ENCODE assay signal across 8 cellular contexts in the genomic region with DNA sequence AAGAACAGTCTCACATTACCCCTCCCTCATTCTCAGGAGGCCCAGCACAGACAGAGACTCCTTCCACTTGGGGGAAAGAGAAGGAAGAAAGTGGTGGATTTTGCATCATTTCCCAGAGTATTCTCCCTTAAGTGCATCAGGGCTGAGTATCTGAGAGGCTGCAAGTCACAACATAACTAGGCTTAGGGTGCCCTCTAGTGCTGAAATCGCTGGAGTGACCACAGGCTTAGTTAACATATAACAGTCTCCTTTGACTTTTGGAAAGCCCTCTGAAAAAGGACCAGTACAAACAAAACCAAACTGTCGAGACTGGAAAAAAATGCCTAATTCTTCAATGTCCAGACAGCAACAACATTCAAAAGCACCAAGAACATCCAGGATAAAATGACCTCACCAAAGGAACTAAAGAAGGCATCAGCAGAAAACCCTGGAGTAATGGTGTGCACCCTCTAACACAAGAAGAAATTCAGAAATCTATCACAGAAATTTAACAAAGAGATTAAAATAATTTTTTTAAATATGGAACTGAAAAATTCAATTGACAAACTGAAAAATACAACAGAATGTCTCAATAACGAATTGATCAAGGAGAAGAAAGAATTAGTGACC.
DNase-seq lines count a peak whose midpoint lies in the region; ATAC-seq and TF ChIP-seq lines count a peak whose summit lies in the region.

No MANE protein-coding gene starts in this region.

- H2AFZ ChIP-seq in HCT116 (ENCODE audit: low read depth, low read length, poor library complexity, severe bottlenecking) (no peak overlapping the region), Karpas-422 (ENCODE audit: low read length) (no peak overlapping the region)

- BruUV-seq in HCT116 (replicated peaks; lab: Mats Ljungman, UMichigan), result no TSS peak

- H3K79me2 ChIP-seq in HCT116 (ENCODE audit: insufficient read depth, low read length) (no peaks in the 10 kb centered on the region), Karpas-422 (ENCODE audit: low read length) (no peaks in the 10 kb centered on the region)

- peak; percentile 75 for TF ChIP-seq CTCF in AG04449 (IDR thresholded peaks at IDR 0.05; ENCODE audit: insufficient read depth, low read length, missing control alignments)
- peak; percentile 69 for TF ChIP-seq CTCF in GM12865 (IDR thresholded peaks at IDR 0.05; ENCODE audit: insufficient read depth, low read depth, low read length, missing control alignments)
- peak; percentile 31 to 70 (median 63); a peak in 5 of 6 replicates for TF ChIP-seq CTCF in HCT116 (IDR thresholded peaks at IDR 0.05 in 2 of 3, conservative IDR thresholded peaks at IDR 0.05 in 1 of 3; ENCODE audit: borderline replicate concordance in 1 of 3, insufficient read depth in 1 of 3, low read depth in 2 of 3, low read length in 2 of 3)
- TF ChIP-seq CTCF in Peyer's patch (IDR thresholded peaks at IDR 0.05), result peak in 5 of 6 experiments; percentile 15 to 74 (median 68)
- peak; percentile 62 for TF ChIP-seq CTCF in cardiac fibroblast (IDR thresholded peaks at IDR 0.05; ENCODE audit: low read depth, low read length)

- H3K27me3 ChIP-seq in HCT116 (ENCODE audit: insufficient read depth, low read length) (no peaks in the 10 kb centered on the region), Karpas-422 (ENCODE audit: low read length) (no peaks in the 10 kb centered on the region), Peyer's patch (no peaks in the 10 kb centered on the region)

- TF ChIP-seq POLR2A in HCT116 (IDR thresholded peaks at IDR 0.05; ENCODE audit: borderline replicate concordance, extremely low read depth, insufficient read depth, insufficient read length) (no peak), Peyer's patch (IDR thresholded peaks at IDR 0.05) (no peak)

- CTCF ChIA-PET in AG04449 (lab: Yijun Ruan, JAX) (interaction anchor here (1.7 kb wide), 1 partner anchor 1256 kb away, joined by 8 read pairs; no protein-coding TSS in a partner anchor), HCT116 (lab: Charles Lee) (interaction anchor here (1.2 to 1.3 kb wide), 2 partner anchors 377 to 1256 kb away, joined by 3 to 5 read pairs; no protein-coding TSS in a partner anchor)

- peak; percentile 73 for TF ChIP-seq RAD21 in HCT116 (IDR thresholded peaks at IDR 0.05; ENCODE audit: low read depth)

- H3K9ac ChIP-seq in HCT116 (ENCODE audit: low read length) (no peak overlapping the region), Karpas-422 (ENCODE audit: low read length) (no peak overlapping the region)

- no peak overlapping the region for H3K4me3 ChIP-seq in AG04449 (ENCODE audit: low read depth, low read length)
- H3K4me3 ChIP-seq in GM12865 (ENCODE audit: low read depth, low read length), result no peak overlapping the region
- H3K4me3 ChIP-seq in HCT116 (replicated peaks in 1 of 2; ENCODE audit: low read depth in 1 of 2, low read length in 2 of 2), result no peak overlapping the region
- no peak overlapping the region for H3K4me3 ChIP-seq in Karpas-422 (ENCODE audit: low read length)
- H3K4me3 ChIP-seq in Peyer's patch, result no peak overlapping the region
- no peak overlapping the region for H3K4me3 ChIP-seq in cardiac fibroblast (replicated peaks in 1 of 2; ENCODE audit: low read depth in 2 of 2, low read length in 2 of 2)

- ATAC-seq in HCT116, result peak; percentile 98

- no peaks in the 10 kb centered on the region for H3K4me1 ChIP-seq in HCT116 (ENCODE audit: control insufficient read depth in 1 of 2, insufficient read depth in 2 of 2, low read length in 2 of 2)
- no peaks in the 10 kb centered on the region for H3K4me1 ChIP-seq in Karpas-422 (ENCODE audit: low read length)
- H3K4me1 ChIP-seq in Peyer's patch, result no peaks in the 10 kb centered on the region

- H3K9me3 ChIP-seq in HCT116 (ENCODE audit: control insufficient read depth in 1 of 2, insufficient read depth in 1 of 2, low read depth in 1 of 2, low read length in 2 of 2) (no peaks in the 10 kb centered on the region), Karpas-422 (ENCODE audit: low read length) (no peaks in the 10 kb centered on the region), Peyer's patch (no peaks in the 10 kb centered on the region)

- H3K9me2 ChIP-seq in HCT116 (ENCODE audit: insufficient read depth), result no peaks in the 10 kb centered on the region
- H3K9me2 ChIP-seq in Karpas-422 (replicated peaks; ENCODE audit: insufficient read depth, low read length), result no peaks in the 10 kb centered on the region

- H3K36me3 ChIP-seq in HCT116 (ENCODE audit: control insufficient read depth in 1 of 2, insufficient read depth in 2 of 2, low read length in 2 of 2) (no peaks in the 10 kb centered on the region), Karpas-422 (ENCODE audit: insufficient read depth, low read length) (no peaks in the 10 kb centered on the region), Peyer's patch (no peaks in the 10 kb centered on the region)

- intact Hi-C loops in HCT116 (cut with micrococcal nuclease), result loop anchor here (2.0 kb wide), 1 partner anchor 1257 kb away; no protein-coding TSS in a partner anchor

- H4K20me1 ChIP-seq in HCT116 (ENCODE audit: insufficient read depth) (no peaks in the 10 kb centered on the region), Karpas-422 (ENCODE audit: insufficient read depth, low read depth, low read length) (no peaks in the 10 kb centered on the region)

- DNase-seq in AG04449 (ENCODE audit: low read depth, low spot score) (peak; percentile 16), GM12865 (ENCODE audit: low read depth) (peak; percentile 71), HCT116 (ENCODE audit: low read depth, low spot score) (peak; percentile 63), Karpas-422 (peak; percentile 94), Peyer's patch (peak in 2 of 3 donors; percentile 64 to 86), cardiac fibroblast (ENCODE audit: low read depth in 2 of 2) (peak; percentile 82 to 83), lung microvascular endothelial cell (ENCODE audit: low read depth in 2 of 2) (peak; percentile 63 to 66), cortex of kidney (lab: John Stamatoyannopoulos, UW) (no peak)

- POLR2A ChIA-PET in AG04449 (lab: Yijun Ruan, JAX), result no interaction called here
- POLR2A ChIA-PET in HCT116 (lab: Charles Lee), result no interaction called here

- H3K4me2 ChIP-seq in HCT116 (ENCODE audit: low read length) (no peak overlapping the region), Karpas-422 (ENCODE audit: low read depth, low read length, poor library complexity, severe bottlenecking) (no peak overlapping the region)

- RAD21 ChIA-PET in HCT116 (lab: Charles Lee; ENCODE audit: low non-redundant PET in 1 of 2, low total read pairs in 2 of 2, uncharacterized antibody in 2 of 2, unreplicated experiment in 2 of 2), result interaction anchor here (0.6 to 0.7 kb wide), 2 partner anchors 77 to 274 kb away, joined by 3 to 5 read pairs; no protein-coding TSS in a partner anchor

- no peak overlapping the region for H3K27ac ChIP-seq in HCT116 (ENCODE audit: low read depth, low read length)
- H3K27ac ChIP-seq in Karpas-422 (ENCODE audit: low read length), result no peak overlapping the region
- H3K27ac ChIP-seq in Peyer's patch, result no peak overlapping the region

TF ChIP-seq in HCT116, 20 proteins besides CTCF, POLR2A, EP300 and RAD21 (continues in another document):
- no peak for TF ChIP-seq YY1 (IDR thresholded peaks at IDR 0.05; ENCODE audit: extremely low read depth, insufficient replicate concordance, low read depth, low read length)
- TF ChIP-seq ZBTB33 (IDR thresholded peaks at IDR 0.05; ENCODE audit: extremely low read depth, insufficient replicate concordance, low read length), result no peak
- no peak for TF ChIP-seq CEBPB (IDR thresholded peaks at IDR 0.05; ENCODE audit: low read depth)
- TF ChIP-seq CBX3 (IDR thresholded peaks at IDR 0.05; ENCODE audit: low read depth), result no peak
- TF ChIP-seq EGR1 (IDR thresholded peaks at IDR 0.05; ENCODE audit: low read depth), result no peak
- TF ChIP-seq REST (IDR thresholded peaks at IDR 0.05; ENCODE audit: low read depth), result no peak
- TF ChIP-seq EZH2phosphoT487 (IDR thresholded peaks at IDR 0.05; ENCODE audit: borderline replicate concordance), result no peak
